ENCODE assay signal across 32 cellular contexts in the genomic region with DNA sequence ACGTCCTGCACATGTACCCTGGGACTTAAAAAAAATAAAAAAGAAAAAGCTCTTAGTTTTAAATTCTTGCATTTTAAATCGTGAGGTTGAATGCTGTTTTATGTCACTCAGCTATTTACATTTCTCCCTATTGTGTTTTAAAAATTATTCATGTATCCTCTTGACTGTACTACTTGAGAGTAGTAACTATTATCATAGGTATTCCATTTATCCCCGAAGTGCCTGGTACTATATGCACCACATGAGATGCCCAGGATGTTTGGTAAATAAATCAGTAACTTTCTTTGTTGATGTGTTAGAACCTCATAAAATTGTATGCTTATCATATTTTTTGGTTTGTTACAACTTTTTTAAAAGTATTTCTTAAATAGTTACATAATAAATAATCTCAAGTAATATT.
"Had no signal": no experiment of that assay in that cellular context is flagged by ENCODE, and none has a peak within 500 bp of the region (broad histone marks: within the 10 kb centered on the region; RNA-seq: fewer than 3 reads in every experiment).

No MANE protein-coding gene starts in this region.

- H3K36me3 ChIP-seq: adrenal gland, brain microvascular endothelial cell had no signal

- H3K9me3 Mint-ChIP-seq: activated B cell treated with CpG ODN at 0.5 μM for 24 hours; activated CD4-positive, alpha-beta memory T cell treated with anti-CD3 and anti-CD28 coated beads for 36 hours; activated naive CD4-positive, alpha-beta T cell treated with anti-CD3 and anti-CD28 coated beads for 36 hours; activated naive CD4-positive, alpha-beta T cell treated with anti-CD3 and anti-CD28 coated beads, Interleukin-2, amount 50 U/mL, for 72 hours; activated T-cell treated with anti-CD3 and anti-CD28 coated beads, Interleukin-2, amount 50 U/mL, for 4 hours; activated T-helper 1 cell treated with anti-CD3 and anti-CD28 coated beads, Interleukin-12 subunit alpha, Interleukin-12 subunit beta, Interleukin-2, Interleukin-4 antibody, amounts not matched to agents 30 ng/mL and 10 ng/mL and 1 ng/mL, durations not matched to agents 14 hours and 24 hours and 36 hours had no signal

- H3K4me2 ChIP-seq: PC-9 had no signal

- DNase-seq: activated B cell treated with CpG ODN at 0.5 μM for 24 hours; activated CD4-positive, alpha-beta memory T cell treated with anti-CD3 and anti-CD28 coated beads for 36 hours; activated CD4-positive, alpha-beta T cell treated with anti-CD3 and anti-CD28 coated beads for 4 hours; activated CD4-positive, alpha-beta T cell treated with anti-CD3 and anti-CD28 coated beads, Interleukin-2, amount 50 U/mL, for 1 hour; activated CD4-positive, CD25-positive, alpha-beta regulatory T cell treated with anti-CD3 and anti-CD28 coated beads, Interleukin-2, amount 50 U/mL, for 72 hours; activated CD8-positive, alpha-beta memory T cell treated with anti-CD3 and anti-CD28 coated beads, Interleukin-2, amount 50 U/mL, for 4 hours; activated gamma-delta T cell treated with Interleukin-2 at 50 U/mL for 16 hours; activated naive CD4-positive, alpha-beta T cell treated with anti-CD3 and anti-CD28 coated beads for 36 hours; activated T-cell treated with anti-CD3 and anti-CD28 coated beads for 4 hours; activated T-cell treated with anti-CD3 and anti-CD28 coated beads, Interleukin-2, amount 50 U/mL, for 4 hours; adrenal gland; anterior cingulate cortex; brain microvascular endothelial cell; central memory CD4-positive, alpha-beta T cell; NCI-H1105; NCI-H1417 treated with DMSO at 0.1 percent for 48 hours; NCI-H187 treated with DMSO at 0.1 percent for 48 hours; NCI-H2081; NCI-H2171 treated with DMSO at 0.1 percent for 48 hours; NCI-H2227 treated with DMSO at 0.1 percent for 48 hours; NCI-H524 treated with DMSO at 0.1 percent for 48 hours; SIG-M5; T-helper 1 cell; T-helper 2 cell; T-helper 9 cell had no signal

- H3K9me3 ChIP-seq: adrenal gland had no signal

- H3K27ac Mint-ChIP-seq: activated B cell treated with CpG ODN at 0.5 μM for 24 hours; activated CD4-positive, alpha-beta memory T cell treated with anti-CD3 and anti-CD28 coated beads for 36 hours; activated naive CD4-positive, alpha-beta T cell treated with anti-CD3 and anti-CD28 coated beads for 36 hours; activated naive CD4-positive, alpha-beta T cell treated with anti-CD3 and anti-CD28 coated beads, Interleukin-2, amount 50 U/mL, for 72 hours; activated T-helper 1 cell treated with anti-CD3 and anti-CD28 coated beads, Interleukin-12 subunit alpha, Interleukin-12 subunit beta, Interleukin-2, Interleukin-4 antibody, amounts not matched to agents 30 ng/mL and 10 ng/mL and 1 ng/mL, durations not matched to agents 14 hours and 24 hours and 36 hours had no signal

- H3K4me3 Mint-ChIP-seq: activated B cell treated with CpG ODN at 0.5 μM for 24 hours; activated CD4-positive, alpha-beta memory T cell treated with anti-CD3 and anti-CD28 coated beads for 36 hours; activated naive CD4-positive, alpha-beta T cell treated with anti-CD3 and anti-CD28 coated beads for 36 hours; activated T-cell treated with anti-CD3 and anti-CD28 coated beads, Interleukin-2, amount 50 U/mL, for 4 hours; activated T-helper 1 cell treated with anti-CD3 and anti-CD28 coated beads, Interleukin-12 subunit alpha, Interleukin-12 subunit beta, Interleukin-2, Interleukin-4 antibody, amounts not matched to agents 30 ng/mL and 10 ng/mL and 1 ng/mL, durations not matched to agents 14 hours and 24 hours and 36 hours had no signal

- H3K27ac ChIP-seq: adrenal gland, brain microvascular endothelial cell, PC-9, RWPE1, VCaP had no signal

- H3K4me3 ChIP-seq: adrenal gland, PC-9 had no signal

- H3K27me3 Mint-ChIP-seq: activated B cell treated with CpG ODN at 0.5 μM for 24 hours; activated CD4-positive, alpha-beta memory T cell treated with anti-CD3 and anti-CD28 coated beads for 36 hours had no signal

- H3K27me3 ChIP-seq: adrenal gland, brain microvascular endothelial cell had no signal

- H2AFZ ChIP-seq: PC-9 had no signal

- ATAC-seq: activated naive CD4-positive, alpha-beta T cell treated with anti-CD3 and anti-CD28 coated beads, Interleukin-2, amount 50 U/mL, for 72 hours; activated T-cell treated with anti-CD3 and anti-CD28 coated beads, Interleukin-2, amount 50 U/mL, for 4 hours; Right ventricle myocardium inferior; SK-N-SH treated with all-trans-retinoic acid at 6 μM for 48 hours had no signal
